In the genomic region with DNA sequence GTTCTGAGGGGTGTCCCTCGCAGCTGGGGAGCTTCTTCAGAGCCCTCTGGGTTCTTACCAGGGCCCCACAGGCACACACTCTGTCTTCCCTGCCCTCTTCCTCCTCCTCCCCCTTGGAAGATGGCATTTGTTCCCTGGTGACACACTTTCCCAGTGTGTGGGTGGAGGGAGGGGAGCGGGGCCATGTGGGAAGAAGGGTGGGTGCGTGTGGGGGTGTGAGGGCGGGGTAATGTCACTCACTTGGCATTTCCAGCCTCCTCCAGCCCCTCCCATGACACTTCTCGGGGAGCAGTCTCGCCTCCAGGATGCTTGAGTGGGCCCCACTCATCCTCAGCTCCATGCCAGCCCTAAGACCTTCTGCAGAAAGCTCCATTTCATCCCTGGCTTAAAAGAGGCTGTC, we compare ENCODE assay signal across 26 cellular contexts.
DNase-seq lines count a peak whose midpoint lies in the region; ATAC-seq, FAIRE-seq and TF ChIP-seq lines count a peak whose summit lies in the region.
"Had no signal": no experiment of that assay in that cellular context is flagged by ENCODE, and none has a peak within 500 bp of the region (broad histone marks: within the 10 kb centered on the region; RNA-seq: fewer than 3 reads in every experiment).

No MANE protein-coding gene starts in this region.

- no peak overlapping the region for H3K9ac ChIP-seq in GM23248
- H3K9ac ChIP-seq in K562 (ENCODE audit: insufficient read depth in 1 of 2, low read depth in 2 of 2, low read length in 2 of 2): 0 out of 4 replicates have a peak overlapping the region, but pooled peaks of 1 of the 2 experiments have one; percentile 40
- peak overlapping the region; percentile 7 for H3K9ac ChIP-seq in neuronal stem cell (ENCODE audit: low read depth, low read length, poor library complexity)
- H3K9ac ChIP-seq: BLaER1 treated with 17β-estradiol and CSF1 and Interleukin-3, amounts not matched to agents 10 nM and 100 nM had no signal

- H3K9me1 ChIP-seq in K562 (ENCODE audit: control insufficient read depth, insufficient read depth, low read length): peaks cover 2% of the 10 kb centered on the region

- no peak for TF ChIP-seq CTCF in K562 (IDR thresholded peaks at IDR 0.05 in 2 of 3, conservative IDR thresholded peaks at IDR 0.05 in 1 of 3; ENCODE audit: insufficient read depth in 2 of 3, low read depth in 1 of 3, low read length in 3 of 3)

- no peaks in the 10 kb centered on the region; the same call in 1 of the 2 replicates for H3K36me3 ChIP-seq in GM23248 (ENCODE audit: low read depth)
- H3K36me3 ChIP-seq in K562 (ENCODE audit: control insufficient read depth, insufficient read depth, low read length): no peaks in the 10 kb centered on the region; the same call in 2 of the 3 replicates
- no peaks in the 10 kb centered on the region for H3K36me3 ChIP-seq in neuronal stem cell (replicated peaks in 1 of 2; ENCODE audit: control insufficient read depth in 2 of 2, insufficient read depth in 2 of 2, low read length in 2 of 2)
- H3K36me3 ChIP-seq: BE2C had no signal

- H3K9me2 ChIP-seq in GM23248 (ENCODE audit: insufficient read depth): no peaks in the 10 kb centered on the region

- H2BK12ac ChIP-seq in neuronal stem cell (ENCODE audit: low read length): no peak overlapping the region

- H2BK5ac ChIP-seq in neuronal stem cell (ENCODE audit: low read length): no peak overlapping the region

- H2AFZ ChIP-seq in GM23248 (no peak overlapping the region), K562 (ENCODE audit: low read depth, low read length) (no peak overlapping the region), neuronal stem cell (ENCODE audit: low read length) (no peak overlapping the region)

- no peak overlapping the region for H3K4ac ChIP-seq in neuronal stem cell (ENCODE audit: low read length)

- no peaks in the 10 kb centered on the region for H3K79me1 ChIP-seq in neuronal stem cell (ENCODE audit: low read depth, low read length)

- 39 to 47% methylated on average over 6 of the region's 6 CpGs for WGBS in GM23248 (ENCODE audit: low coverage in 1 of 2, low lambda C conversion rate in 2 of 2, missing lambda C conversion rate in 2 of 2), 2 experiments
- no CpG with 5 or more reads among the region's 6 CpGs for WGBS in K562 (ENCODE audit: insufficient coverage, low coverage, missing lambda C conversion rate)
- WGBS in neuronal stem cell (ENCODE audit: extremely low coverage in 2 of 2, insufficient read length in 2 of 2, insufficient replicate concordance in 1 of 2), 2 donors: no CpG with 5 or more reads among the region's 6 CpGs

- no peak overlapping the region for H2BK120ac ChIP-seq in neuronal stem cell (ENCODE audit: low read depth, low read length)

- TF ChIP-seq EP300 in K562 (IDR thresholded peaks at IDR 0.05; ENCODE audit: low read length): no peak

- H4K20me1 ChIP-seq in GM23248 (ENCODE audit: insufficient read depth) (no peaks in the 10 kb centered on the region; the same call in 1 of the 2 replicates), K562 (replicated peaks; ENCODE audit: control insufficient read depth, insufficient read depth, low read length) (no peaks in the 10 kb centered on the region)
- H4K20me1 ChIP-seq: BLaER1 treated with 17β-estradiol and CSF1 and Interleukin-3, amounts not matched to agents 10 nM and 100 nM had no signal

- no peak overlapping the region for H4K91ac ChIP-seq in neuronal stem cell (ENCODE audit: low read depth, low read length, poor library complexity)

- DNase-seq in GM23248 (peak; percentile 26), K562 (ENCODE audit: extremely low read depth in 1 of 4, low spot score in 3 of 4) (no peak), neuronal stem cell (ENCODE audit: low spot score) (no peak), urothelium cell line (ENCODE audit: low spot score) (peak; percentile 41), inferior parietal cortex (ENCODE audit: extremely low spot score) (no peak), NCI-H2227 (lab: John Stamatoyannopoulos, UW; ENCODE audit: unreplicated experiment) (no peak), G401 (ENCODE audit: low spot score) (no peak)
- DNase-seq: 8988T; ACHN; AML-193; BE2C; CD4-positive, alpha-beta T cell; CD8-positive, alpha-beta memory T cell; DMS 273 treated with DMSO at 0.1 percent for 48 hours; DMS79; EL; GF-D8; H7; HCEC 1CT; HFFc6 had no signal

- ATAC-seq in K562: no peak

- H3K79me2 ChIP-seq in GM23248 (ENCODE audit: insufficient read depth) (no peaks in the 10 kb centered on the region), K562 (ENCODE audit: control insufficient read depth, insufficient read depth, low read length) (no peaks in the 10 kb centered on the region)

- in situ Hi-C loops in GM23248 (cut with MboI): loop anchor here (25.0 kb wide), 1 partner anchor 726 kb away; no protein-coding TSS in a partner anchor
- in situ Hi-C loops in K562 (cut with MboI): no loop called here
- in situ Hi-C loops in G401 (cut with HindIII; ENCODE audit: low sequenced_read_pairs): no loop called here

- no peak for FAIRE-seq in K562 (lab: Jason Lieb, UNC)
- no peak for FAIRE-seq in urothelium cell line (lab: Jason Lieb, UNC)
- FAIRE-seq: A549, D721Med, GM12891, GM18507, H1 had no signal

- BruUV-seq in K562 (replicated peaks; lab: Mats Ljungman, UMichigan): no TSS peak

- H3K4me1 ChIP-seq in GM23248 (ENCODE audit: insufficient read depth) (peaks cover 4% of the 10 kb centered on the region; the same call in 1 of the 2 replicates), K562 (replicated peaks in 1 of 2; ENCODE audit: control insufficient read depth in 2 of 2, insufficient read depth in 2 of 2, low read length in 2 of 2) (peaks cover 48 to 58% of the 10 kb centered on the region in 2 experiments), neuronal stem cell (ENCODE audit: control insufficient read depth in 2 of 2, insufficient read depth in 1 of 2, low read depth in 1 of 2, low read length in 2 of 2) (no peaks in the 10 kb centered on the region)
- H3K4me1 ChIP-seq: A549, BE2C had no signal

- no peak for TF ChIP-seq RAD21 in K562 (CRISPR knock-in tag; conservative IDR thresholded peaks at IDR 0.05 in 1 of 2, IDR thresholded peaks at IDR 0.05 in 1 of 2)

- H3K4me3 ChIP-seq in GM23248 (no peak overlapping the region), K562 (no peak overlapping the region), neuronal stem cell (ENCODE audit: low read length in 2 of 2) (no peak overlapping the region)
- H3K4me3 ChIP-seq: A549; BLaER1 treated with 17β-estradiol and CSF1 and Interleukin-3, amounts not matched to agents 10 nM and 100 nM had no signal

- no peak overlapping the region for H3K18ac ChIP-seq in neuronal stem cell (ENCODE audit: low read length)

- H3K9me3 ChIP-seq in GM23248 (ENCODE audit: low read depth) (no peaks in the 10 kb centered on the region), K562 (replicated peaks; ENCODE audit: control insufficient read depth, insufficient read depth, low read depth, low read length) (no peaks in the 10 kb centered on the region; the same call in 1 of the 2 replicates), neuronal stem cell (replicated peaks in 1 of 2; ENCODE audit: control insufficient read depth in 2 of 2, insufficient read depth in 1 of 2, low read depth in 1 of 2, low read length in 2 of 2) (no peaks in the 10 kb centered on the region)
- H3K9me3 ChIP-seq: A549, BE2C had no signal

- intact Hi-C loops in K562 (cut with micrococcal nuclease): loop anchor here (2.0 to 10.0 kb wide), 2 partner anchors 100 to 294 kb away; a partner anchor contains a TSS

- CTCF ChIA-PET in K562 (lab: Yijun Ruan, JAX; ENCODE audit: low intra/inter-chr PET ratio): no interaction called here

- no peak overlapping the region for H3K14ac ChIP-seq in neuronal stem cell (ENCODE audit: low read length)

- H4K8ac ChIP-seq in neuronal stem cell (ENCODE audit: low read depth, low read length): no peak overlapping the region

- H3K4me2 ChIP-seq in GM23248 (ENCODE audit: unreplicated experiment) (no peak overlapping the region), K562 (ENCODE audit: insufficient read depth, low read length) (no peak overlapping the region), neuronal stem cell (ENCODE audit: insufficient read depth, low read length, poor library complexity, severe bottlenecking) (no peak overlapping the region)
- H3K4me2 ChIP-seq: A549; BLaER1 treated with 17β-estradiol and CSF1 and Interleukin-3, amounts not matched to agents 10 nM and 100 nM had no signal

- no peak overlapping the region for H2AK5ac ChIP-seq in neuronal stem cell (ENCODE audit: low read depth, low read length)

- H3K27me3 ChIP-seq in GM23248 (replicated peaks; ENCODE audit: insufficient read depth): no peaks in the 10 kb centered on the region
- H3K27me3 ChIP-seq in K562 (ENCODE audit: control insufficient read depth in 2 of 2, insufficient read depth in 2 of 2, low read length in 2 of 2): no peaks in the 10 kb centered on the region
- H3K27me3 ChIP-seq in neuronal stem cell (ENCODE audit: control insufficient read depth in 3 of 3, insufficient read depth in 3 of 3, low read depth in 1 of 3, low read length in 3 of 3): no peaks in the 10 kb centered on the region
- H3K27me3 ChIP-seq: BE2C; BLaER1 treated with 17β-estradiol and CSF1 and Interleukin-3, amounts not matched to agents 10 nM and 100 nM had no signal

- H2BK15ac ChIP-seq in neuronal stem cell (ENCODE audit: low read length): no peak overlapping the region

- POLR2A ChIA-PET in K562 (lab: Yijun Ruan, JAX): interaction anchor here (1.3 kb wide), 1 partner anchor 21 kb away, joined by 3 read pairs; no protein-coding TSS in a partner anchor

- TF ChIP-seq POLR2A in K562 (conservative IDR thresholded peaks at IDR 0.05): no peak

- no peak overlapping the region for H3K23ac ChIP-seq in neuronal stem cell (ENCODE audit: low read depth, low read length, poor library complexity)

- no peaks in the 10 kb centered on the region for H3F3A ChIP-seq in GM23248 (ENCODE audit: insufficient read depth)

- H3K27ac ChIP-seq in GM23248 (no peak overlapping the region), K562 (ENCODE audit: extremely low read depth, low read depth, low read length) (no peak overlapping the region), neuronal stem cell (replicated peaks; ENCODE audit: low read length) (no peak overlapping the region)
- H3K27ac ChIP-seq: A549; BLaER1 treated with 17β-estradiol and CSF1 and Interleukin-3, amounts not matched to agents 10 nM and 100 nM had no signal

TF ChIP-seq in K562, 482 proteins besides CTCF, POLR2A, EP300 and RAD21:
- TF ChIP-seq HOXB6 (CRISPR knock-in tag; IDR thresholded peaks at IDR 0.05; ENCODE audit: borderline replicate concordance) (no peak), GABPB1 (CRISPR knock-in tag; IDR thresholded peaks at IDR 0.05) (no peak), EGR1 (conservative IDR thresholded peaks at IDR 0.05) (peak; percentile 25; the same call in 1 of the 2 replicates)
- TF ChIP-seq, protein P1, sequence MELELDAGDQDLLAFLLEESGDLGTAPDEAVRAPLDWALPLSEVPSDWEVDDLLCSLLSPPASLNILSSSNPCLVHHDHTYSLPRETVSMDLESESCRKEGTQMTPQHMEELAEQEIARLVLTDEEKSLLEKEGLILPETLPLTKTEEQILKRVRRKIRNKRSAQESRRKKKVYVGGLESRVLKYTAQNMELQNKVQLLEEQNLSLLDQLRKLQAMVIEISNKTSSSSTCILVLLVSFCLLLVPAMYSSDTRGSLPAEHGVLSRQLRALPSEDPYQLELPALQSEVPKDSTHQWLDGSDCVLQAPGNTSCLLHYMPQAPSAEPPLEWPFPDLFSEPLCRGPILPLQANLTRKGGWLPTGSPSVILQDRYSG (tag; conservative IDR thresholded peaks at IDR 0.05; ENCODE audit: low read depth): no peak

Comparison
In these comparisons a context has a peak if more than half of its experiments do, and no peak if none do; other contexts are left out.
1. DNase-seq: peak in GM23248 (single experiment) and urothelium cell line (single experiment); none in K562 (0 of 4), neuronal stem cell (single experiment), inferior parietal cortex (single experiment), NCI-H2227 (single experiment) and G401 (single experiment).